ENCODE assay signal across 10 cellular contexts in the genomic region with DNA sequence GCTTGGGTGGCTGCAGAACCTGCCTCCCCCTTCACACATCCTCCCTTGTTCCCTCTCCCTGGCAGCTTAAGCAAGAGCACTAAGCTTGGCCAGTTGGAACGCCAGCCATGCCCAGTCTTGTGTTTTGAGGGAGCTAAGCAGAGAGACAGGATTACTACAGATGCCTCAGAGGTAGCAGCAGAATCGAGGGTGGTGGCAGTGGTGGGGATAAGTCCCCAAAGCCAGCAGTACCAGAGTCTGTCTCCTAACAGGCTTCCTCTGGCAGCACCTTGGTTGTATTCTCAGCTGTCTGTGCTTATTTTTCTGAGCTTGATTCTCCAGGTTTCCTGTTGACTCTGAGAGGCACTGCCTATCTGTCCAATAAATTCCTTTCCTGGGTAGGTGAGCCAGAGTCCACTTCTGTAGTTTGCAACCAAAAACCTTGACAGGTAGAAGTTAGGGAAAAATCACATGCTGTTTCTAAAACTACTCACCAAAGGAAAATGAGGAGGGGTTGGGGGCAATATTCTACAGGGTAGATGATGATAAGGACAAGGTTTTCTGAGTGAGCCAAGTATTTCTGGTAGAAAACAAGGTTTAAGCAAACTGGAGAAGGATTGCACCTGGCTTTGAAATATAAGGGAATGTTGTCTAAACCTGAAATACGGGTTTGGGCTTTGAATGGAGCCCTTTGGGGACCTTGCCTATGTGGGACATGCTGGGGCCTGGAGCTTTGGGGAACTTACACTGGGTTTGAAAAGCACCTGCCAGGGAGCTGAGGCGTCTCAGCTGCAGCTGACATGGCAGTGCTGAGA.
DNase-seq lines count a peak whose midpoint lies in the region; ATAC-seq and TF ChIP-seq lines count a peak whose summit lies in the region.
"Had no signal": no experiment of that assay in that cellular context is flagged by ENCODE, and none has a peak within 500 bp of the region (broad histone marks: within the 10 kb centered on the region; RNA-seq: fewer than 3 reads in every experiment).

No MANE protein-coding gene starts in this region.

- peaks cover 6% of the 10 kb centered on the region for H3K36me3 Mint-ChIP-seq in progenitor cell of endocrine pancreas (ENCODE audit: insufficient read depth)
- H3K36me3 Mint-ChIP-seq in activated naive CD4-positive, alpha-beta T cell treated with anti-CD3 and anti-CD28 coated beads, Interleukin-2, amount 10 ng/mL, durations not matched to agents 7 days and 5 days = no peaks in the 10 kb centered on the region

- peak; percentile 73 for DNase-seq in epithelial cell of esophagus (ENCODE audit: low read depth)
- no peak for DNase-seq in progenitor cell of endocrine pancreas (ENCODE audit: low spot score, unreplicated experiment)
- DNase-seq in activated naive CD4-positive, alpha-beta T cell treated with anti-CD3 and anti-CD28 coated beads, Interleukin-2, amount 10 ng/mL, durations not matched to agents 7 days and 5 days = no peak
- DNase-seq in glomerular visceral epithelial cell (ENCODE audit: extremely low spot score) = no peak
- no peak for DNase-seq in NCI-H446 treated with DMSO at 0.1 percent for 48 hours (lab: John Stamatoyannopoulos, UW)
- no peak for DNase-seq in NOMO-1 treated with dmso at 0.1 percent for 144 hours (lab: John Stamatoyannopoulos, UW; ENCODE audit: unreplicated experiment)
- DNase-seq: spleen had no signal

- no peaks in the 10 kb centered on the region for H3K9me3 Mint-ChIP-seq in progenitor cell of endocrine pancreas (ENCODE audit: low read depth)
- H3K9me3 Mint-ChIP-seq in activated naive CD4-positive, alpha-beta T cell treated with anti-CD3 and anti-CD28 coated beads, Interleukin-2, amount 10 ng/mL, durations not matched to agents 7 days and 5 days = peaks cover 6% of the 10 kb centered on the region

- H3K4me1 Mint-ChIP-seq in progenitor cell of endocrine pancreas (ENCODE audit: low read depth) = peaks cover 37% of the 10 kb centered on the region
- peaks cover 8% of the 10 kb centered on the region for H3K4me1 Mint-ChIP-seq in activated naive CD4-positive, alpha-beta T cell treated with anti-CD3 and anti-CD28 coated beads, Interleukin-2, amount 10 ng/mL, durations not matched to agents 7 days and 5 days

- TF ChIP-seq CTCF in epithelial cell of esophagus (IDR thresholded peaks at IDR 0.05; ENCODE audit: insufficient read depth, low read depth, low read length, missing control alignments) = no peak
- TF ChIP-seq CTCF in progenitor cell of endocrine pancreas (IDR thresholded peaks at IDR 0.05; ENCODE audit: unreplicated experiment) = no peak

- CTCF ChIA-PET in activated naive CD4-positive, alpha-beta T cell treated with anti-CD3 and anti-CD28 coated beads, Interleukin-2, amount 10 ng/mL, durations not matched to agents 7 days and 5 days (lab: Charles Lee) = interaction anchor here (1.4 kb wide), 1 partner anchor 14 kb away, joined by 3 read pairs; no protein-coding TSS in a partner anchor

- H3K4me3 Mint-ChIP-seq in progenitor cell of endocrine pancreas (ENCODE audit: low read depth) = peak overlapping the region; percentile 3
- no peak overlapping the region for H3K4me3 Mint-ChIP-seq in activated naive CD4-positive, alpha-beta T cell treated with anti-CD3 and anti-CD28 coated beads, Interleukin-2, amount 10 ng/mL, durations not matched to agents 7 days and 5 days

- ATAC-seq in GM19324 (IDR thresholded peaks at IDR 0.05; ENCODE audit: low FRiP score, unreplicated experiment) (peak; percentile 17), HG03460 (IDR thresholded peaks at IDR 0.05; ENCODE audit: unreplicated experiment) (peak; percentile 18)

- peak overlapping the region; percentile 96 for H3K27ac Mint-ChIP-seq in progenitor cell of endocrine pancreas
- H3K27ac Mint-ChIP-seq in activated naive CD4-positive, alpha-beta T cell treated with anti-CD3 and anti-CD28 coated beads, Interleukin-2, amount 10 ng/mL, durations not matched to agents 7 days and 5 days = no peak overlapping the region

- no peaks in the 10 kb centered on the region for H3K27me3 Mint-ChIP-seq in progenitor cell of endocrine pancreas
- no peaks in the 10 kb centered on the region for H3K27me3 Mint-ChIP-seq in activated naive CD4-positive, alpha-beta T cell treated with anti-CD3 and anti-CD28 coated beads, Interleukin-2, amount 10 ng/mL, durations not matched to agents 7 days and 5 days

- no peak overlapping the region for H3K4me3 ChIP-seq in epithelial cell of esophagus (ENCODE audit: low read length)
- H3K4me3 ChIP-seq: SK-N-MC, spleen had no signal
